9 cellular contexts compared by ENCODE assay signal in genomic region chrX:10618911-10619310, GRCh38. TPM values are rescaled to one million over a fixed set of nuclear protein-coding genes. Genes with fewer than 3 reads are reported as not detected.
DNase-seq lines count a peak whose midpoint lies in the region; ATAC-seq and TF ChIP-seq lines count a peak whose summit lies in the region.
"Had no signal": no experiment of that assay in that cellular context is flagged by ENCODE, and none has a peak within 500 bp of the region (broad histone marks: within the 10 kb centered on the region; RNA-seq: fewer than 3 reads in every experiment).

No MANE protein-coding gene starts in this region.

- no TSS peak for BruUV-seq in HCT116 (replicated peaks; lab: Mats Ljungman, UMichigan)

- H2AFZ ChIP-seq in HCT116 (ENCODE audit: low read depth, low read length, poor library complexity, severe bottlenecking) = no peak overlapping the region

- TF ChIP-seq CTCF in HCT116 (IDR thresholded peaks at IDR 0.05 in 2 of 3, conservative IDR thresholded peaks at IDR 0.05 in 1 of 3; ENCODE audit: borderline replicate concordance in 1 of 3, insufficient read depth in 1 of 3, low read depth in 2 of 3, low read length in 2 of 3) (no peak), brain (conservative IDR thresholded peaks at IDR 0.05) (no peak), adrenal gland (IDR thresholded peaks at IDR 0.05) (no peak)

- intact Hi-C loops in HCT116 (cut with micrococcal nuclease) (loop anchor here (5.0 to 10.0 kb wide), 2 partner anchors 384 to 427 kb away; no protein-coding TSS in a partner anchor), adrenal gland (cut with DNase I) (no loop called here)

- H3K4me3 ChIP-seq in HCT116 (replicated peaks in 1 of 2; ENCODE audit: low read depth in 1 of 2, low read length in 2 of 2) (peak overlapping the region; percentile 70 to 77), skeletal muscle satellite cell (ENCODE audit: low read length) (peak overlapping the region; percentile 77), adrenal gland (peak overlapping the region in 1 of 4 donors; percentile 67)

- no peaks in the 10 kb centered on the region for H3K27me3 ChIP-seq in HCT116 (ENCODE audit: insufficient read depth, low read length)
- H3K27me3 ChIP-seq in skeletal muscle satellite cell (ENCODE audit: control insufficient read depth, insufficient read depth, low read length) = no peaks in the 10 kb centered on the region
- peaks cover 3% of the 10 kb centered on the region for H3K27me3 ChIP-seq in adrenal gland

- H3K27me3 Mint-ChIP-seq in brain = peaks cover 4% of the 10 kb centered on the region

- ATAC-seq in HCT116 (no peak), GM19452 (IDR thresholded peaks at IDR 0.05; ENCODE audit: unreplicated experiment) (no peak)

- POLR2A ChIA-PET in HCT116 (lab: Charles Lee) = interaction anchor here (0.6 to 1.7 kb wide), 3 partner anchors 10 to 320 kb away, joined by 3 to 5 read pairs (median 4); no protein-coding TSS in a partner anchor

- TF ChIP-seq POLR2A in HCT116 (IDR thresholded peaks at IDR 0.05; ENCODE audit: borderline replicate concordance, extremely low read depth, insufficient read depth, insufficient read length) (no peak), adrenal gland (IDR thresholded peaks at IDR 0.05) (no peak)

- 0 to 23% (median 9%) methylated on average over 8 to 11 of the region's 11 CpGs for WGBS in adrenal gland, 4 donors

- no peaks in the 10 kb centered on the region for H4K20me1 ChIP-seq in HCT116 (ENCODE audit: insufficient read depth)

- TF ChIP-seq RAD21 in HCT116 (IDR thresholded peaks at IDR 0.05; ENCODE audit: low read depth) = no peak

- H3K9me3 Mint-ChIP-seq in brain = peaks cover 0 to 11% (median 0%) of the 10 kb centered on the region in 5 experiments

- H3K9ac ChIP-seq in HCT116 (ENCODE audit: low read length) = peak overlapping the region; percentile 83
- H3K9ac ChIP-seq in skeletal muscle satellite cell (ENCODE audit: low read depth, low read length) = peak overlapping the region; percentile 84

- H3K4me1 Mint-ChIP-seq in brain = peaks cover 69% of the 10 kb centered on the region

- peaks cover 47 to 83% of the 10 kb centered on the region in 2 experiments for H3K4me1 ChIP-seq in HCT116 (ENCODE audit: control insufficient read depth in 1 of 2, insufficient read depth in 2 of 2, low read length in 2 of 2)
- H3K4me1 ChIP-seq in skeletal muscle satellite cell (ENCODE audit: control insufficient read depth, insufficient read depth, low read length) = peaks cover 22% of the 10 kb centered on the region
- no peaks in the 10 kb centered on the region for H3K4me1 ChIP-seq in adrenal gland (replicated peaks in 1 of 2)

- H3K27ac ChIP-seq in HCT116 (ENCODE audit: low read depth, low read length) (peak overlapping the region; percentile 85), adrenal gland (peak overlapping the region in 2 of 5 donors; percentile 61 to 73)

- no peaks in the 10 kb centered on the region for H3K36me3 Mint-ChIP-seq in brain

- no peaks in the 10 kb centered on the region for H3K9me2 ChIP-seq in HCT116 (ENCODE audit: insufficient read depth)

- H3K36me3 ChIP-seq in HCT116 (ENCODE audit: control insufficient read depth in 1 of 2, insufficient read depth in 2 of 2, low read length in 2 of 2) = no peaks in the 10 kb centered on the region
- no peaks in the 10 kb centered on the region for H3K36me3 ChIP-seq in skeletal muscle satellite cell (ENCODE audit: insufficient read depth, low read length)
- no peaks in the 10 kb centered on the region for H3K36me3 ChIP-seq in adrenal gland (replicated peaks in 1 of 2)

- peaks cover 64% of the 10 kb centered on the region for H3K79me2 ChIP-seq in HCT116 (ENCODE audit: insufficient read depth, low read length)

- H3K27ac Mint-ChIP-seq in brain = peak overlapping the region; percentile 82 to 90 (median 84)

- RAD21 ChIA-PET in HCT116 (lab: Charles Lee; ENCODE audit: low non-redundant PET in 1 of 2, low total read pairs in 2 of 2, uncharacterized antibody in 2 of 2, unreplicated experiment in 2 of 2) = interaction anchor here in 1 of 2 experiments (1.1 kb wide), 1 partner anchor 429 kb away, joined by 3 read pairs; no protein-coding TSS in a partner anchor

- peak overlapping the region; percentile 84 for H3K4me2 ChIP-seq in HCT116 (ENCODE audit: low read length)
- H3K4me2 ChIP-seq in skeletal muscle satellite cell (ENCODE audit: low read length) = peak overlapping the region; percentile 81

- H3K9me3 ChIP-seq in HCT116 (ENCODE audit: control insufficient read depth in 1 of 2, insufficient read depth in 1 of 2, low read depth in 1 of 2, low read length in 2 of 2) (no peaks in the 10 kb centered on the region), skeletal muscle satellite cell (replicated peaks; ENCODE audit: low read length) (no peaks in the 10 kb centered on the region), adrenal gland (replicated peaks in 1 of 3) (no peaks in the 10 kb centered on the region)

- H3K4me3 Mint-ChIP-seq in brain = peak overlapping the region; percentile 87 to 92 (median 91)

- DNase-seq in HCT116 (ENCODE audit: low read depth, low spot score) (no peak), iris pigment epithelial cell (ENCODE audit: low read depth) (peak; percentile 35), adrenal gland (no peak), NCI-H226 (no peak)
- no peak for DNase-seq in effector CD8-positive, alpha-beta T cell (lab: John Stamatoyannopoulos, UW)
- DNase-seq: NCI-H510A had no signal

- CTCF ChIA-PET in HCT116 (lab: Charles Lee) = no interaction called here

TF ChIP-seq in HCT116, 20 proteins besides CTCF, POLR2A, EP300 and RAD21:
- TF ChIP-seq YY1 (IDR thresholded peaks at IDR 0.05; ENCODE audit: extremely low read depth, insufficient replicate concordance, low read depth, low read length) (no peak), SIN3A (IDR thresholded peaks at IDR 0.05; ENCODE audit: low read depth) (no peak), FOSL1 (IDR thresholded peaks at IDR 0.05; ENCODE audit: low read depth) (no peak), CEBPB (IDR thresholded peaks at IDR 0.05; ENCODE audit: low read depth) (no peak)
- TF ChIP-seq, protein P1, sequence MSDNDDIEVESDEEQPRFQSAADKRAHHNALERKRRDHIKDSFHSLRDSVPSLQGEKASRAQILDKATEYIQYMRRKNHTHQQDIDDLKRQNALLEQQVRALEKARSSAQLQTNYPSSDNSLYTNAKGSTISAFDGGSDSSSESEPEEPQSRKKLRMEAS (IDR thresholded peaks at IDR 0.05) = no peak

RNA-seq across cellular contexts. Expression of gene MID1, which starts 1.5 kb away (rescaled TPM):
- 48.8 TPM for total RNA-seq in HCT116 (2021; ENCODE audit: unreplicated experiment)
- 18.3 and 21.7 TPM in 2 replicates for polyA plus RNA-seq in HCT116 (2012)
- polyA plus RNA-seq in brain (ENCODE audit: insufficient read depth, low read depth, low replicate concordance) = 7.4 TPM
- 5.2 and 5.3 TPM in 2 replicates for total RNA-seq in skeletal muscle satellite cell (2012; rRNA removed)
- total RNA-seq in adrenal gland = 10 to 100 TPM in 4 of 8 donors, 1 to 10 TPM in 4; 6.5 to 19.4 (median 10.6) TPM
- 1 to 10 TPM; 3.6 to 5.4 (median 3.7) TPM for polyA plus RNA-seq in adrenal gland
